Comparison of ENCODE assay signal across 28 cellular contexts in genomic region chr3:59131016-59131771, GRCh38.
"Had no signal": no experiment of that assay in that cellular context is flagged by ENCODE, and none has a peak within 500 bp of the region (broad histone marks: within the 10 kb centered on the region; RNA-seq: fewer than 3 reads in every experiment).

No MANE protein-coding gene starts in this region.

- H3K4me2 ChIP-seq: hepatocyte had no signal

- H3K36me3 Mint-ChIP-seq: activated naive CD4-positive, alpha-beta T cell treated with anti-CD3 and anti-CD28 coated beads, Interleukin-2, amount 50 U/mL, for 72 hours; immature natural killer cell; mesothelial cell of epicardium; natural killer cell; stimulated activated naive B cell treated with anti-CD40 and anti-IgM and Interleukin-4, amounts not matched to agents 10 μg/mL and 1 μg/mL and 100 μg/mL, for 72 hours; WTC11 had no signal

- H3K4me3 Mint-ChIP-seq: activated T-cell treated with anti-CD3 and anti-CD28 coated beads, Interleukin-2, amount 50 U/mL, for 24 hours; activated T-helper 17 cell treated with anti-CD3 and anti-CD28 coated beads, Interleukin-2, amount 50 U/mL, for 72 hours; immature natural killer cell; mesothelial cell of epicardium; natural killer cell; stimulated activated naive B cell treated with anti-CD40 and anti-IgM and Interleukin-4, amounts not matched to agents 10 μg/mL and 1 μg/mL and 100 μg/mL, for 72 hours; WTC11 had no signal

- H3K27ac Mint-ChIP-seq: activated naive CD4-positive, alpha-beta T cell treated with anti-CD3 and anti-CD28 coated beads, Interleukin-2, amount 50 U/mL, for 72 hours; activated T-cell treated with anti-CD3 and anti-CD28 coated beads, Interleukin-2, amount 50 U/mL, for 24 hours; activated T-helper 17 cell treated with anti-CD3 and anti-CD28 coated beads, Interleukin-2, amount 50 U/mL, for 72 hours; immature natural killer cell; mesothelial cell of epicardium; natural killer cell; stimulated activated naive B cell treated with anti-CD40 and anti-IgM and Interleukin-4, amounts not matched to agents 10 μg/mL and 1 μg/mL and 100 μg/mL, for 72 hours; WTC11 had no signal

- H3K27me3 ChIP-seq: adrenal gland, ascending aorta, brain microvascular endothelial cell, foreskin keratinocyte, hepatocyte, left lung, ovary, testis, uterus had no signal

- H3K27ac ChIP-seq: adrenal gland, ascending aorta, brain microvascular endothelial cell, foreskin keratinocyte, hepatocyte, left lung, ovary, prostate gland, testis, uterus had no signal

- H3K79me2 ChIP-seq: hepatocyte had no signal

- H3K4me1 ChIP-seq: ascending aorta, foreskin keratinocyte, left lung, prostate gland, testis, uterus had no signal

- ATAC-seq: activated naive CD4-positive, alpha-beta T cell treated with anti-CD3 and anti-CD28 coated beads, Interleukin-2, amount 50 U/mL, for 72 hours; activated T-helper 17 cell treated with anti-CD3 and anti-CD28 coated beads, Interleukin-2, amount 50 U/mL, for 72 hours; foreskin keratinocyte; left lung; natural killer cell; stimulated activated naive B cell treated with anti-CD40 and anti-IgM and Interleukin-4, amounts not matched to agents 10 μg/mL and 1 μg/mL and 100 μg/mL, for 72 hours; WTC11 had no signal

- H3K36me3 ChIP-seq: adrenal gland, ascending aorta, brain microvascular endothelial cell, left lung, ovary, prostate gland, uterus had no signal

- H3K4me3 ChIP-seq: adrenal gland, ascending aorta, hepatocyte, left lung, ovary, prostate gland, testis, uterus had no signal

- H3K9me3 Mint-ChIP-seq: activated naive CD4-positive, alpha-beta T cell treated with anti-CD3 and anti-CD28 coated beads, Interleukin-2, amount 50 U/mL, for 72 hours; activated T-cell treated with anti-CD3 and anti-CD28 coated beads, Interleukin-2, amount 50 U/mL, for 24 hours; activated T-helper 17 cell treated with anti-CD3 and anti-CD28 coated beads, Interleukin-2, amount 50 U/mL, for 72 hours; immature natural killer cell; mesothelial cell of epicardium; natural killer cell; stimulated activated naive B cell treated with anti-CD40 and anti-IgM and Interleukin-4, amounts not matched to agents 10 μg/mL and 1 μg/mL and 100 μg/mL, for 72 hours; WTC11 had no signal

- DNase-seq: activated CD4-positive, alpha-beta T cell treated with anti-CD3 and anti-CD28 coated beads, Interleukin-2, amount 50 U/mL, for 4 hours; activated CD8-positive, alpha-beta memory T cell treated with anti-CD3 and anti-CD28 coated beads for 24 hours; activated CD8-positive, alpha-beta memory T cell treated with anti-CD3 and anti-CD28 coated beads, Interleukin-2, amount 50 U/mL, for 4 hours; activated T-cell treated with anti-CD3 and anti-CD28 coated beads, Interleukin-2, amount 50 U/mL, for 24 hours; adrenal gland; brain microvascular endothelial cell; caudate nucleus; dermis blood vessel endothelial cell; effector memory CD4-positive, alpha-beta T cell; foreskin keratinocyte; immature natural killer cell; left lung; natural killer cell; ovary; stimulated activated CD4-positive, alpha-beta T cell treated with anti-CD3 and anti-CD28 coated beads, Interleukin-2, amount 100 ng/mL, for 48 hours; stimulated activated CD8-positive, alpha-beta memory T cell treated with anti-CD3 and anti-CD28 coated beads, Interleukin-4, amount 100 ng/mL, for 48 hours; stimulated activated naive B cell treated with anti-CD40 and anti-IgM and Interleukin-4, amounts not matched to agents 10 μg/mL and 1 μg/mL and 100 μg/mL, for 72 hours; T1000; testis; trophoblast cell; uterus had no signal

- H3K27me3 Mint-ChIP-seq: activated T-cell treated with anti-CD3 and anti-CD28 coated beads, Interleukin-2, amount 50 U/mL, for 24 hours had no signal

- H3K9me3 ChIP-seq: adrenal gland, ascending aorta, left lung, ovary, prostate gland, testis, uterus had no signal

- H3K4me1 Mint-ChIP-seq: activated T-helper 17 cell treated with anti-CD3 and anti-CD28 coated beads, Interleukin-2, amount 50 U/mL, for 72 hours; immature natural killer cell; natural killer cell; stimulated activated naive B cell treated with anti-CD40 and anti-IgM and Interleukin-4, amounts not matched to agents 10 μg/mL and 1 μg/mL and 100 μg/mL, for 72 hours had no signal

- H2AFZ ChIP-seq: hepatocyte had no signal
